Comparison of ENCODE assay signal across 12 cellular contexts in genomic region chr9:99039388-99040182, GRCh38.
DNase-seq lines count a peak whose midpoint lies in the region; ATAC-seq, FAIRE-seq and TF ChIP-seq lines count a peak whose summit lies in the region.
"Had no signal": no experiment of that assay in that cellular context is flagged by ENCODE, and none has a peak within 500 bp of the region (broad histone marks: within the 10 kb centered on the region; RNA-seq: fewer than 3 reads in every experiment).

No MANE protein-coding gene starts in this region.

- no peak overlapping the region for H4K8ac ChIP-seq in H1 (ENCODE audit: extremely low read depth, insufficient read depth, low read length)

- H3K27me3 Mint-ChIP-seq in activated CD4-positive, alpha-beta T cell treated with anti-CD3 and anti-CD28 coated beads, Interleukin-2, amount 10 ng/mL, durations not matched to agents 7 days and 5 days = peaks cover 5% of the 10 kb centered on the region
- H3K27me3 Mint-ChIP-seq in stimulated activated naive B cell treated with anti-CD40 and anti-IgM and Interleukin-4, amounts not matched to agents 10 μg/mL and 1 μg/mL and 100 μg/mL, for 72 hours = peaks cover 4 to 8% of the 10 kb centered on the region in 2 donors

- no peak overlapping the region for H3K9ac ChIP-seq in H1 (replicated peaks in 1 of 4; ENCODE audit: extremely low read depth in 1 of 4, low read depth in 3 of 4, low read length in 3 of 4)

- H3K56ac ChIP-seq in H1 (replicated peaks; ENCODE audit: insufficient read length, low read depth, low read length) = no peak overlapping the region

- no peaks in the 10 kb centered on the region for H3K23me2 ChIP-seq in H1 (ENCODE audit: low read depth, low read length)

- peak overlapping the region; percentile 61 for H3K27ac Mint-ChIP-seq in activated CD4-positive, alpha-beta T cell treated with anti-CD3 and anti-CD28 coated beads, Interleukin-2, amount 10 ng/mL, durations not matched to agents 7 days and 5 days
- peak overlapping the region; percentile 1 for H3K27ac Mint-ChIP-seq in stimulated activated naive B cell treated with anti-CD40 and anti-IgM and Interleukin-4, amounts not matched to agents 10 μg/mL and 1 μg/mL and 100 μg/mL, for 72 hours

- H4K5ac ChIP-seq in H1 (ENCODE audit: insufficient read length, low read depth, low read length) = no peak overlapping the region

- no peaks in the 10 kb centered on the region for H3K9me3 ChIP-seq in H1 (ENCODE audit: insufficient read depth in 2 of 2, low read depth in 1 of 2, low read length in 1 of 2)
- H3K9me3 ChIP-seq in Peyer's patch = no peaks in the 10 kb centered on the region
- H3K9me3 ChIP-seq: suprapubic skin had no signal

- TF ChIP-seq POLR2A in H1 (IDR thresholded peaks at IDR 0.05; ENCODE audit: control extremely low read depth in 1 of 2, low read depth in 2 of 2, low read length in 2 of 2) = no peak
- no peak for TF ChIP-seq POLR2A in Peyer's patch (IDR thresholded peaks at IDR 0.05)

- H3K79me1 ChIP-seq in H1 (ENCODE audit: low read depth, low read length) = no peaks in the 10 kb centered on the region

- CTCF ChIA-PET in activated CD4-positive, alpha-beta T cell treated with anti-CD3 and anti-CD28 coated beads, Interleukin-2, amount 10 ng/mL, durations not matched to agents 7 days and 5 days (lab: Charles Lee) = interaction anchor here (0.6 to 1.7 kb wide), 6 partner anchors 9 to 1518 kb away, joined by 3 to 6 read pairs (median 3); no protein-coding TSS in a partner anchor
- CTCF ChIA-PET in H1 (lab: Charles Lee; ENCODE audit: partially characterized antibody) = interaction anchor here (1.1 to 3.9 kb wide), 3 partner anchors 13 to 38 kb away, joined by 3 to 13 read pairs (median 5); no protein-coding TSS in a partner anchor

- H3K14ac ChIP-seq in H1 (ENCODE audit: insufficient read length) = no peak overlapping the region

- no peak overlapping the region for H2BK12ac ChIP-seq in H1 (ENCODE audit: low read depth, low read length)

- H2BK120ac ChIP-seq in H1 (replicated peaks; ENCODE audit: low read depth, low read length) = no peak overlapping the region

- TF ChIP-seq EP300 in H1 (IDR thresholded peaks at IDR 0.05; ENCODE audit: borderline replicate concordance in 1 of 2, low read depth in 2 of 2, low read length in 2 of 2) = no peak

- H3K79me2 ChIP-seq in H1 (ENCODE audit: control insufficient read depth in 1 of 2, insufficient read depth in 2 of 2, low read length in 2 of 2) = no peaks in the 10 kb centered on the region

- no peak for DNase-seq in activated CD4-positive, alpha-beta T cell treated with anti-CD3 and anti-CD28 coated beads, Interleukin-2, amount 10 ng/mL, durations not matched to agents 7 days and 5 days
- no peak for DNase-seq in activated CD4-positive, alpha-beta T cell treated with anti-CD3 and anti-CD28 coated beads for 1 hour
- DNase-seq in NOMO-1 (lab: John Stamatoyannopoulos, UW; ENCODE audit: unreplicated experiment in 2 of 2) (peak; percentile 88 to 94), H1 (ENCODE audit: low read depth in 1 of 2, low spot score in 2 of 2) (no peak), Peyer's patch (no peak), HuH-7 (ENCODE audit: low spot score) (no peak), NCI-H187 treated with DMSO at 0.1 percent for 48 hours (lab: John Stamatoyannopoulos, UW) (no peak)
- DNase-seq in stimulated activated naive B cell treated with anti-CD40 and anti-IgM and Interleukin-4, amounts not matched to agents 10 μg/mL and 1 μg/mL and 100 μg/mL, for 72 hours = no peak
- DNase-seq: NCI-H748 treated with DMSO at 0.1 percent for 48 hours had no signal

- H3K4me2 ChIP-seq in H1 (ENCODE audit: insufficient read depth in 1 of 2, low read depth in 2 of 2, low read length in 2 of 2) = no peak overlapping the region

- H2BK15ac ChIP-seq in H1 (ENCODE audit: low read length) = no peak overlapping the region

- no peak overlapping the region for H3K4me3 ChIP-seq in H1 (ENCODE audit: extremely low read depth in 1 of 4, insufficient read depth in 2 of 4, low read depth in 3 of 4, low read length in 4 of 4)
- no peak overlapping the region for H3K4me3 ChIP-seq in Peyer's patch
- H3K4me3 ChIP-seq: suprapubic skin had no signal

- H3K27ac ChIP-seq in H1 (ENCODE audit: low read depth, low read length) (no peak overlapping the region), Peyer's patch (no peak overlapping the region)
- H3K27ac ChIP-seq: suprapubic skin had no signal

- H3K23ac ChIP-seq in H1 (ENCODE audit: insufficient read length) = no peak overlapping the region

- H2AK5ac ChIP-seq in H1 (ENCODE audit: low read depth, low read length) = no peak overlapping the region

- TF ChIP-seq CTCF in H1 (IDR thresholded peaks at IDR 0.05; ENCODE audit: control extremely low read depth in 1 of 3, insufficient read depth in 1 of 3, low read depth in 1 of 3, low read length in 3 of 3) (no peak), Peyer's patch (IDR thresholded peaks at IDR 0.05) (no peak)

- FAIRE-seq in H1 (lab: Jason Lieb, UNC) = no peak
- FAIRE-seq: A204.1, HTR-8/SVneo had no signal

- POLR2A ChIA-PET in activated CD4-positive, alpha-beta T cell treated with anti-CD3 and anti-CD28 coated beads, Interleukin-2, amount 10 ng/mL, durations not matched to agents 7 days and 5 days (lab: Charles Lee) = no interaction called here
- POLR2A ChIA-PET in H1 (lab: Charles Lee; ENCODE audit: partially characterized antibody) = no interaction called here

- H3K36me3 ChIP-seq in H1 (ENCODE audit: control insufficient read depth in 2 of 4, insufficient read depth in 4 of 4, low read length in 3 of 4) = no peaks in the 10 kb centered on the region
- no peaks in the 10 kb centered on the region for H3K36me3 ChIP-seq in Peyer's patch

- no peak overlapping the region for H2BK5ac ChIP-seq in H1 (ENCODE audit: low read depth, low read length)

- 77% methylated on average over 5 of the region's 5 CpGs; no CpG with 5 or more reads in 1 of the 2 experiments for WGBS in H1 (ENCODE audit: extremely low coverage in 1 of 2, insufficient coverage in 1 of 2, insufficient read length in 1 of 2, insufficient replicate concordance in 2 of 2, low coverage in 1 of 2, low lambda C conversion rate in 2 of 2, missing lambda C conversion rate in 1 of 2), 2 experiments

- no peaks in the 10 kb centered on the region for H4K20me1 ChIP-seq in H1 (replicated peaks in 1 of 2; ENCODE audit: control insufficient read depth in 1 of 2, insufficient read depth in 2 of 2, low read length in 2 of 2)

- H3K4ac ChIP-seq in H1 (replicated peaks; ENCODE audit: insufficient read length, low read depth, low read length) = no peak overlapping the region

- H3K27me3 ChIP-seq in H1 (replicated peaks in 1 of 4; ENCODE audit: control insufficient read depth in 3 of 4, extremely low read depth in 1 of 4, insufficient read depth in 3 of 4, low read length in 3 of 4) = no peaks in the 10 kb centered on the region
- H3K27me3 ChIP-seq in Peyer's patch = no peaks in the 10 kb centered on the region
- H3K27me3 ChIP-seq: suprapubic skin had no signal

- H3K4me1 ChIP-seq in H1 (replicated peaks in 1 of 4; ENCODE audit: control insufficient read depth in 3 of 4, insufficient read depth in 4 of 4, low read length in 3 of 4) = no peaks in the 10 kb centered on the region
- peaks cover 0 to 11% (median 0%) of the 10 kb centered on the region in 4 donors for H3K4me1 ChIP-seq in Peyer's patch

- no peak overlapping the region for H2BK20ac ChIP-seq in H1 (ENCODE audit: low read length)

- no peak overlapping the region for H3K18ac ChIP-seq in H1 (ENCODE audit: extremely low read depth, low read length)

- no peak overlapping the region for H3K4me3 Mint-ChIP-seq in activated CD4-positive, alpha-beta T cell treated with anti-CD3 and anti-CD28 coated beads, Interleukin-2, amount 10 ng/mL, durations not matched to agents 7 days and 5 days
- H3K4me3 Mint-ChIP-seq in stimulated activated naive B cell treated with anti-CD40 and anti-IgM and Interleukin-4, amounts not matched to agents 10 μg/mL and 1 μg/mL and 100 μg/mL, for 72 hours = no peak overlapping the region

- no peak for TF ChIP-seq RAD21 in H1 (IDR thresholded peaks at IDR 0.05 in 1 of 2, conservative IDR thresholded peaks at IDR 0.05 in 1 of 2; ENCODE audit: low read depth in 2 of 2, low read length in 2 of 2)

- H3K36me3 Mint-ChIP-seq in activated CD4-positive, alpha-beta T cell treated with anti-CD3 and anti-CD28 coated beads, Interleukin-2, amount 10 ng/mL, durations not matched to agents 7 days and 5 days (ENCODE audit: low read depth) = peaks cover 8% of the 10 kb centered on the region
- peaks cover 0 to 8% of the 10 kb centered on the region in 2 donors for H3K36me3 Mint-ChIP-seq in stimulated activated naive B cell treated with anti-CD40 and anti-IgM and Interleukin-4, amounts not matched to agents 10 μg/mL and 1 μg/mL and 100 μg/mL, for 72 hours

- peaks cover 6% of the 10 kb centered on the region for H3K9me3 Mint-ChIP-seq in activated CD4-positive, alpha-beta T cell treated with anti-CD3 and anti-CD28 coated beads, Interleukin-2, amount 10 ng/mL, durations not matched to agents 7 days and 5 days
- peaks cover 3 to 7% of the 10 kb centered on the region in 2 donors for H3K9me3 Mint-ChIP-seq in stimulated activated naive B cell treated with anti-CD40 and anti-IgM and Interleukin-4, amounts not matched to agents 10 μg/mL and 1 μg/mL and 100 μg/mL, for 72 hours

- no peak overlapping the region for H4K91ac ChIP-seq in H1 (replicated peaks; ENCODE audit: insufficient read length, low read length)

- peak; percentile 92 to 95 for ATAC-seq in stimulated activated naive B cell treated with anti-CD40 and anti-IgM and Interleukin-4, amounts not matched to agents 10 μg/mL and 1 μg/mL and 100 μg/mL, for 72 hours (replicated peaks)

- H3K4me1 Mint-ChIP-seq in activated CD4-positive, alpha-beta T cell treated with anti-CD3 and anti-CD28 coated beads, Interleukin-2, amount 10 ng/mL, durations not matched to agents 7 days and 5 days = peaks cover 34% of the 10 kb centered on the region
- H3K4me1 Mint-ChIP-seq in stimulated activated naive B cell treated with anti-CD40 and anti-IgM and Interleukin-4, amounts not matched to agents 10 μg/mL and 1 μg/mL and 100 μg/mL, for 72 hours = peaks cover 18 to 23% of the 10 kb centered on the region in 2 donors

- H2AFZ ChIP-seq in H1 (ENCODE audit: low read length) = 0 out of 2 replicates have a peak overlapping the region, but pooled peaks have one; percentile 51

TF ChIP-seq in H1, 55 proteins besides CTCF, POLR2A, EP300 and RAD21:
- TF ChIP-seq TAF1 (IDR thresholded peaks at IDR 0.05; ENCODE audit: low read depth, low read length) = no peak

Comparison
In these comparisons a context has a peak if more than half of its experiments do, and no peak if none do; other contexts are left out.
1. DNase-seq: peak in NOMO-1 (2 of 2); none in activated CD4-positive, alpha-beta T cell treated with anti-CD3 and anti-CD28 coated beads, Interleukin-2, amount 10 ng/mL, durations not matched to agents 7 days and 5 days (single experiment), activated CD4-positive, alpha-beta T cell treated with anti-CD3 and anti-CD28 coated beads for 1 hour (single experiment), H1 (0 of 2), stimulated activated naive B cell treated with anti-CD40 and anti-IgM and Interleukin-4, amounts not matched to agents 10 μg/mL and 1 μg/mL and 100 μg/mL, for 72 hours (single experiment), Peyer's patch (0 of 3), HuH-7 (single experiment) and NCI-H187 treated with DMSO at 0.1 percent for 48 hours (single experiment).